ENCODE assay signal across 18 cellular contexts in the genomic region with DNA sequence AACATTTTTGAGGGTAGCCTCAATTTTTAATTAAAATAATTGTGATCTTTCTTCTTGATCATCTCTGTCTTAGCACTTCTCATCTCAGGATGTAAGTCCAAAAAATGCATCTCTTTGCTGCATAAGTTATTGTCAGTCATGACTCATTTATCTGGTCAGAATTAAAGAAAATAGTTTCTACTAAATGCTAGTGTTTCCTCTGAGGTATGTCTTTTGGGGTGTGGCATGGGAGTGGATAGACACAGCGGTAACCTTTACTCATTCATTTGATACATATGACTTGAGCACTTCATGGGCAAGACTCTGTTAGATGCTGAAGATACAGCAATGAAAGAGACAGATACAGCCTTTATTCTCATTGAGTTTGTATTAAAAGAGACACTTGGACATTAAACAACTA.
DNase-seq lines count a peak whose midpoint lies in the region; ATAC-seq lines count a peak whose summit lies in the region.
"Had no signal": no experiment of that assay in that cellular context is flagged by ENCODE, and none has a peak within 500 bp of the region (broad histone marks: within the 10 kb centered on the region; RNA-seq: fewer than 3 reads in every experiment).

No MANE protein-coding gene starts in this region.

- peaks cover 13% of the 10 kb centered on the region for H3K4me1 ChIP-seq in GM23248 (ENCODE audit: insufficient read depth)
- H3K4me1 ChIP-seq: gastrocnemius medialis had no signal

- peak overlapping the region; percentile 57 for H3K27ac ChIP-seq in GM23248
- H3K27ac ChIP-seq: C4-2B, gastrocnemius medialis, thoracic aorta had no signal

- no peak overlapping the region for H3K4me3 ChIP-seq in GM23248
- H3K4me3 ChIP-seq: gastrocnemius medialis, thoracic aorta had no signal

- no peaks in the 10 kb centered on the region for H3K27me3 ChIP-seq in GM23248 (replicated peaks; ENCODE audit: insufficient read depth)
- H3K27me3 ChIP-seq: gastrocnemius medialis had no signal

- H3K9ac ChIP-seq in GM23248 = no peak overlapping the region

- no peaks in the 10 kb centered on the region for H3K36me3 ChIP-seq in GM23248 (ENCODE audit: low read depth)
- H3K36me3 ChIP-seq: gastrocnemius medialis, thoracic aorta had no signal

- DNase-seq in GM23248 = peak; percentile 46
- DNase-seq in RPMI7951 (ENCODE audit: low read depth) = peak; percentile 52
- DNase-seq in renal cortical epithelial cell (ENCODE audit: low read depth) = peak; percentile 69
- DNase-seq in activated effector memory CD4-positive, alpha-beta T cell treated with Interleukin-2 at 50 U/mL for 16 hours = no peak
- no peak for DNase-seq in NCI-H187 treated with DMSO at 0.1 percent for 48 hours (lab: John Stamatoyannopoulos, UW)
- DNase-seq in G401 (ENCODE audit: low spot score) = no peak
- DNase-seq: activated B cell treated with CpG ODN at 0.5 μM for 24 hours, activated gamma-delta T cell treated with Interleukin-2 at 50 U/mL for 16 hours, DND-41, gastrocnemius medialis, GOT3, NCI-H2081, nephron progenitor cell had no signal

- no peaks in the 10 kb centered on the region for H3K9me3 ChIP-seq in GM23248 (ENCODE audit: low read depth)
- H3K9me3 ChIP-seq: gastrocnemius medialis, thoracic aorta had no signal

- peaks cover 18% of the 10 kb centered on the region for H3F3A ChIP-seq in GM23248 (ENCODE audit: insufficient read depth)

- no peaks in the 10 kb centered on the region for H3K9me2 ChIP-seq in GM23248 (ENCODE audit: insufficient read depth)

- no peaks in the 10 kb centered on the region for H3K79me2 ChIP-seq in GM23248 (ENCODE audit: insufficient read depth)

- no peak overlapping the region for H2AFZ ChIP-seq in GM23248

- WGBS in GM23248 (ENCODE audit: low coverage in 1 of 2, low lambda C conversion rate in 2 of 2, missing lambda C conversion rate in 2 of 2), 2 experiments = 0% methylated on average over 1 of the region's 1 CpG

- H3K4me2 ChIP-seq in GM23248 (ENCODE audit: unreplicated experiment) = peak overlapping the region; percentile 19

- peak; percentile 76 for ATAC-seq in esophagus mucosa
- ATAC-seq in HG03097 (IDR thresholded peaks at IDR 0.05; ENCODE audit: low FRiP score, unreplicated experiment) = no peak
- ATAC-seq: gastrocnemius medialis, Panc1 had no signal

- no peaks in the 10 kb centered on the region for H4K20me1 ChIP-seq in GM23248 (ENCODE audit: insufficient read depth)

- in situ Hi-C loops in GM23248 (cut with MboI) (no loop called here), G401 (cut with HindIII; ENCODE audit: low sequenced_read_pairs) (no loop called here)

Comparison
In these comparisons a context has a peak if more than half of its experiments do, and no peak if none do; other contexts are left out.
1. DNase-seq: peak in GM23248 (single experiment), RPMI7951 (single experiment) and renal cortical epithelial cell (single experiment); none in activated effector memory CD4-positive, alpha-beta T cell treated with Interleukin-2 at 50 U/mL for 16 hours (single experiment), NCI-H187 treated with DMSO at 0.1 percent for 48 hours (single experiment) and G401 (single experiment).